Comparison of ENCODE assay signal across 8 cellular contexts in the genomic region with DNA sequence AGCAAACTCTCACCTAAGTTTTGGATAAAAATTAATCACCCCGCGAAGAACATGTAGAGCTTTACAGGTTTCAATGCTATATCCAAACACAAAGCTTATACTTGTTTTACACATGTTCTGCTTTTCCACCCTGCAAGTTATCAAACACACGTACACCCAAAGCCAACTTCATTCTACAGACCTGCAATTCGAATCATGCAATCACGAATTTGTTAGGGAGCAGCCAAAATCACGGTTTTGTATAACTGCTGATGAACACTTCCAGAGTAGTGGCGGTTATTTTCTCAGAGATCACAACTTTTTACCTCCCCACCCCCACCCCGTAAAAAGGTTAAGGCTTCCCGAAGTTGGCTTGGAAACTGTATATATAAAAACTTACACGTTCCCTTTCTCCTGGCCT. TPM values are rescaled to one million over a fixed set of nuclear protein-coding genes. Genes with fewer than 3 reads are reported as not detected.
DNase-seq lines count a peak whose midpoint lies in the region; ATAC-seq and TF ChIP-seq lines count a peak whose summit lies in the region.

No MANE protein-coding gene starts in this region.

- ATAC-seq in SK-N-SH treated with all-trans-retinoic acid at 6 μM for 48 hours (no peak), HG03469 (IDR thresholded peaks at IDR 0.05; ENCODE audit: unreplicated experiment) (no peak)

- H3K4me1 ChIP-seq in SK-N-SH (ENCODE audit: control insufficient read depth in 1 of 2, insufficient read depth in 2 of 2, low read depth in 1 of 2, low read length in 1 of 2) (peaks cover 15 to 23% of the 10 kb centered on the region in 2 experiments; a peak in 3 of 4 replicates), stomach (peaks cover 19 to 48% (median 30%) of the 10 kb centered on the region in 4 donors)

- peaks cover 50% of the 10 kb centered on the region for H3K36me3 Mint-ChIP-seq in activated CD4-positive, alpha-beta memory T cell treated with anti-CD3 and anti-CD28 coated beads, Interleukin-2, amount 10 ng/mL, durations not matched to agents 7 days and 5 days (ENCODE audit: low read depth)

- no peak for TF ChIP-seq RAD21 in SK-N-SH (IDR thresholded peaks at IDR 0.05; ENCODE audit: low read length)

- H3K9me3 ChIP-seq in SK-N-SH (no peaks in the 10 kb centered on the region), iPS-18c (ENCODE audit: control insufficient read depth, insufficient read depth, low read length) (no peaks in the 10 kb centered on the region), stomach (no peaks in the 10 kb centered on the region)

- H3K4me3 Mint-ChIP-seq in activated CD4-positive, alpha-beta memory T cell treated with anti-CD3 and anti-CD28 coated beads, Interleukin-2, amount 10 ng/mL, durations not matched to agents 7 days and 5 days, result peak overlapping the region; percentile 76

- H3K9ac ChIP-seq in SK-N-SH, result peak overlapping the region; percentile 80

- H3K4me2 ChIP-seq in SK-N-SH, result peak overlapping the region; percentile 74

- no peaks in the 10 kb centered on the region for H3K9me3 Mint-ChIP-seq in activated CD4-positive, alpha-beta memory T cell treated with anti-CD3 and anti-CD28 coated beads, Interleukin-2, amount 10 ng/mL, durations not matched to agents 7 days and 5 days

- peaks cover 20% of the 10 kb centered on the region for H3F3A ChIP-seq in SK-N-SH (replicated peaks; ENCODE audit: insufficient read depth)

- H3K4me3 ChIP-seq in SK-N-SH (ENCODE audit: low read depth in 2 of 2, low read length in 1 of 2) (peak overlapping the region; percentile 86 to 88), iPS-18c (ENCODE audit: insufficient read depth, low read depth, low read length) (peak overlapping the region; percentile 95), stomach (peak overlapping the region; percentile 65 to 73 (median 70))

- peaks cover 49% of the 10 kb centered on the region for H3K79me2 ChIP-seq in SK-N-SH (ENCODE audit: insufficient read depth)

- TF ChIP-seq POLR2A in stomach (IDR thresholded peaks at IDR 0.05), result no peak

- peaks cover 49% of the 10 kb centered on the region for H4K20me1 ChIP-seq in SK-N-SH (ENCODE audit: insufficient read depth)

- POLR2A ChIA-PET in SK-N-SH (lab: Yijun Ruan, JAX), result interaction anchor here (2.1 to 2.9 kb wide), 4 partner anchors 9 to 39 kb away, joined by 10 to 24 read pairs (median 16); a partner anchor contains a TSS
- POLR2A ChIA-PET in activated CD4-positive, alpha-beta memory T cell treated with anti-CD3 and anti-CD28 coated beads, Interleukin-2, amount 10 ng/mL, durations not matched to agents 7 days and 5 days (lab: Charles Lee), result interaction anchor here (1.0 to 7.0 kb wide), 15 partner anchors 9 to 540 kb away, joined by 4 to 197 read pairs (median 4); a partner anchor contains a TSS

- no peak overlapping the region for H2AFZ ChIP-seq in SK-N-SH (ENCODE audit: low read depth)

- no peaks in the 10 kb centered on the region for H3K9me2 ChIP-seq in SK-N-SH

- no peaks in the 10 kb centered on the region for H3K27me3 ChIP-seq in SK-N-SH (ENCODE audit: insufficient read depth)
- no peaks in the 10 kb centered on the region for H3K27me3 ChIP-seq in stomach

- DNase-seq in SK-N-SH (no peak), stomach (no peak), CD1c-positive myeloid dendritic cell (ENCODE audit: extremely low spot score) (no peak), occipital lobe (lab: John Stamatoyannopoulos, UW) (no peak)
- no peak for DNase-seq in activated CD4-positive, alpha-beta memory T cell treated with anti-CD3 and anti-CD28 coated beads, Interleukin-2, amount 10 ng/mL, durations not matched to agents 7 days and 5 days

- peak overlapping the region; percentile 76 to 96; a peak in 2 of 4 replicates for H3K27ac ChIP-seq in SK-N-SH (ENCODE audit: low read depth in 2 of 2, low read length in 1 of 2)
- peak overlapping the region in 4 of 5 donors; percentile 87 to 99 (median 96) for H3K27ac ChIP-seq in stomach

- CTCF ChIA-PET in SK-N-SH (lab: Yijun Ruan, JAX), result interaction anchor here (1.1 to 4.5 kb wide), 3 partner anchors 24 to 40 kb away, joined by 3 to 24 read pairs (median 6); a partner anchor contains a TSS
- CTCF ChIA-PET in activated CD4-positive, alpha-beta memory T cell treated with anti-CD3 and anti-CD28 coated beads, Interleukin-2, amount 10 ng/mL, durations not matched to agents 7 days and 5 days (lab: Charles Lee), result interaction anchor here (0.6 to 4.9 kb wide), 7 partner anchors 9 to 164 kb away, joined by 3 to 20 read pairs (median 4); a partner anchor contains a TSS

- peaks cover 43% of the 10 kb centered on the region for H3K4me1 Mint-ChIP-seq in activated CD4-positive, alpha-beta memory T cell treated with anti-CD3 and anti-CD28 coated beads, Interleukin-2, amount 10 ng/mL, durations not matched to agents 7 days and 5 days

- H3K36me3 ChIP-seq in SK-N-SH (replicated peaks in 1 of 2; ENCODE audit: control insufficient read depth in 1 of 2, insufficient read depth in 2 of 2, low read length in 1 of 2) (peaks cover 42 to 45% of the 10 kb centered on the region in 2 experiments), stomach (peaks cover 10 to 29% (median 23%) of the 10 kb centered on the region in 4 donors)

- TF ChIP-seq EP300 in SK-N-SH (IDR thresholded peaks at IDR 0.05; ENCODE audit: borderline replicate concordance in 1 of 2, low read depth in 1 of 2, low read length in 1 of 2) (no peak), stomach (IDR thresholded peaks at IDR 0.05) (no peak)

- TF ChIP-seq CTCF in SK-N-SH (IDR thresholded peaks at IDR 0.05) (no peak), stomach (IDR thresholded peaks at IDR 0.05) (no peak)

- 2% methylated on average over 10 of the region's 10 CpGs for WGBS in SK-N-SH (ENCODE audit: low lambda C conversion rate)
- WGBS in stomach, 5 donors, result 5 to 10% (median 6%) methylated on average over 10 of the region's 10 CpGs

- peaks cover 2% of the 10 kb centered on the region for H3K27me3 Mint-ChIP-seq in activated CD4-positive, alpha-beta memory T cell treated with anti-CD3 and anti-CD28 coated beads, Interleukin-2, amount 10 ng/mL, durations not matched to agents 7 days and 5 days

- H3K27ac Mint-ChIP-seq in activated CD4-positive, alpha-beta memory T cell treated with anti-CD3 and anti-CD28 coated beads, Interleukin-2, amount 10 ng/mL, durations not matched to agents 7 days and 5 days, result peak overlapping the region; percentile 94

- intact Hi-C loops in stomach (cut with DNase I; ENCODE audit: low total_unique reads), result no loop called here

TF ChIP-seq in SK-N-SH, 30 proteins besides CTCF, POLR2A, EP300 and RAD21:
- no peak for TF ChIP-seq SIN3A (IDR thresholded peaks at IDR 0.05; ENCODE audit: borderline replicate concordance, low read depth, low read length)
- no peak for TF ChIP-seq TCF12 (IDR thresholded peaks at IDR 0.05)
- TF ChIP-seq FOXM1 (IDR thresholded peaks at IDR 0.05; ENCODE audit: low read depth), result no peak
- no peak for TF ChIP-seq GABPA (IDR thresholded peaks at IDR 0.05; ENCODE audit: low read depth)
- no peak for TF ChIP-seq YY1 (IDR thresholded peaks at IDR 0.05; ENCODE audit: low read depth)
- no peak for TF ChIP-seq SMC3 (IDR thresholded peaks at IDR 0.05; ENCODE audit: low read depth, low read length)
- TF ChIP-seq FOSL2 (IDR thresholded peaks at IDR 0.05; ENCODE audit: borderline replicate concordance, low read depth), result no peak

TF ChIP-seq in SK-N-SH treated with all-trans-retinoic acid at 6 μM for 48 hours, 23 proteins besides CTCF, POLR2A, EP300 and RAD21 (continues in another document):
- TF ChIP-seq ZC3H10 (CRISPR knock-in tag; IDR thresholded peaks at IDR 0.05), result no peak
- no peak for TF ChIP-seq ESRRG (CRISPR knock-in tag; IDR thresholded peaks at IDR 0.05)
- no peak for TF ChIP-seq ZNF8 (CRISPR knock-in tag; IDR thresholded peaks at IDR 0.05)
- no peak for TF ChIP-seq TOX (CRISPR knock-in tag; IDR thresholded peaks at IDR 0.05; ENCODE audit: borderline replicate concordance)
- TF ChIP-seq, protein P1, sequence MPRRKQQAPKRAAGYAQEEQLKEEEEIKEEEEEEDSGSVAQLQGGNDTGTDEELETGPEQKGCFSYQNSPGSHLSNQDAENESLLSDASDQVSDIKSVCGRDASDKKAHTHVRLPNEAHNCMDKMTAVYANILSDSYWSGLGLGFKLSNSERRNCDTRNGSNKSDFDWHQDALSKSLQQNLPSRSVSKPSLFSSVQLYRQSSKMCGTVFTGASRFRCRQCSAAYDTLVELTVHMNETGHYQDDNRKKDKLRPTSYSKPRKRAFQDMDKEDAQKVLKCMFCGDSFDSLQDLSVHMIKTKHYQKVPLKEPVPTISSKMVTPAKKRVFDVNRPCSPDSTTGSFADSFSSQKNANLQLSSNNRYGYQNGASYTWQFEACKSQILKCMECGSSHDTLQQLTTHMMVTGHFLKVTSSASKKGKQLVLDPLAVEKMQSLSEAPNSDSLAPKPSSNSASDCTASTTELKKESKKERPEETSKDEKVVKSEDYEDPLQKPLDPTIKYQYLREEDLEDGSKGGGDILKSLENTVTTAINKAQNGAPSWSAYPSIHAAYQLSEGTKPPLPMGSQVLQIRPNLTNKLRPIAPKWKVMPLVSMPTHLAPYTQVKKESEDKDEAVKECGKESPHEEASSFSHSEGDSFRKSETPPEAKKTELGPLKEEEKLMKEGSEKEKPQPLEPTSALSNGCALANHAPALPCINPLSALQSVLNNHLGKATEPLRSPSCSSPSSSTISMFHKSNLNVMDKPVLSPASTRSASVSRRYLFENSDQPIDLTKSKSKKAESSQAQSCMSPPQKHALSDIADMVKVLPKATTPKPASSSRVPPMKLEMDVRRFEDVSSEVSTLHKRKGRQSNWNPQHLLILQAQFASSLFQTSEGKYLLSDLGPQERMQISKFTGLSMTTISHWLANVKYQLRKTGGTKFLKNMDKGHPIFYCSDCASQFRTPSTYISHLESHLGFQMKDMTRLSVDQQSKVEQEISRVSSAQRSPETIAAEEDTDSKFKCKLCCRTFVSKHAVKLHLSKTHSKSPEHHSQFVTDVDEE (CRISPR knock-in tag; IDR thresholded peaks at IDR 0.05), result no peak
- TF ChIP-seq TCF4 (CRISPR knock-in tag; IDR thresholded peaks at IDR 0.05; ENCODE audit: borderline replicate concordance), result no peak
- no peak for TF ChIP-seq RARB (CRISPR knock-in tag; IDR thresholded peaks at IDR 0.05)
- no peak for TF ChIP-seq ZFP3 (CRISPR knock-in tag; IDR thresholded peaks at IDR 0.05)

RNA-seq across cellular contexts. Expression of a gene that starts 1.4 kb away (rescaled TPM):
- 203 and 219 TPM in 2 replicates for polyA plus RNA-seq in SK-N-SH (2012; rRNA removed)
- 266 and 361 TPM in 2 replicates for polyA plus RNA-seq in SK-N-SH (2012; cell fraction: cytosol; rRNA removed)
- 150 and 210 TPM in 2 replicates for polyA plus RNA-seq in SK-N-SH (2012; cell fraction: nucleus; rRNA removed)
- total RNA-seq in activated CD4-positive, alpha-beta memory T cell treated with anti-CD3 and anti-CD28 coated beads, Interleukin-2, amount 10 ng/mL, durations not matched to agents 7 days and 5 days, result 100 to 1,000 TPM; 327 to 340 TPM
- 100 to 1,000 TPM in 4 of 5 donors, 10 to 100 TPM in 1; 39.1 to 321 (median 133) TPM for total RNA-seq in stomach
- polyA plus RNA-seq in stomach, result 100 to 1,000 TPM; 128 to 148 (median 129) TPM
- 139 TPM for total RNA-seq in occipital lobe

RNA-seq across cellular contexts. Expression of a gene that starts 34.1 kb away (rescaled TPM):
- polyA plus RNA-seq in SK-N-SH (2012; rRNA removed) (7.9 and 9.1 TPM in 2 replicates), stomach (1 to 10 TPM; 5.9 to 9.1 (median 8.4) TPM)
- polyA plus RNA-seq in SK-N-SH (2012; cell fraction: cytosol; rRNA removed), result 10.3 and 13.3 TPM in 2 replicates
- 9.6 and 12.3 TPM in 2 replicates for polyA plus RNA-seq in SK-N-SH (2012; cell fraction: nucleus; rRNA removed)
- total RNA-seq in activated CD4-positive, alpha-beta memory T cell treated with anti-CD3 and anti-CD28 coated beads, Interleukin-2, amount 10 ng/mL, durations not matched to agents 7 days and 5 days, result 10 to 100 TPM; 39.5 to 45.3 TPM
- total RNA-seq in stomach (100 to 1,000 TPM in 1 of 5 donors, 10 to 100 TPM in 4; 50.7 to 216 (median 66.5) TPM), occipital lobe (377 TPM)
